ENCODE assay signal across 8 cellular contexts in the genomic region with DNA sequence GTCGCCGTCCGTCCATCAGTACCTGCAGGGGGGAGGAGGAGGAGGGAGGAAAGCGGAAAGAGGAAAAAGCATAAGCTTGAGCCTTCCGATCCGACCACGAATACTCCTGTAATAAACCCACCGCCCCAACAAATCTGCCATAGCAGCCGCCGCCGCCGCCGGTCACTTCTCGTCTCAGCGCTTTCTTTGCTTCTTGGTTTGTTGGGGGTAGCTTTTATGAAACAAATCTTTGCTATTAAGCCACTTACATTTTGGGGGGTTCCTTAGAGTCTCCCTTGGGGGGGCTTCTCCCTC. TPM values are rescaled to one million over a fixed set of nuclear protein-coding genes. Genes with fewer than 3 reads are reported as not detected.
A peak's percentile ranks its signal among the peaks of the same experiment; 100 is the strongest.
DNase-seq lines count a peak whose midpoint lies in the region; ATAC-seq and TF ChIP-seq lines count a peak whose summit lies in the region.

No MANE protein-coding gene starts in this region.

- no peaks in the 10 kb centered on the region for H3K9me3 ChIP-seq in Panc1 (ENCODE audit: control insufficient read depth, insufficient read depth, low read depth, low read length)

- no peaks in the 10 kb centered on the region; the same call in 1 of the 2 replicates for H3K36me3 ChIP-seq in Panc1 (ENCODE audit: control insufficient read depth, insufficient read depth, low read length)

- H3K4me1 Mint-ChIP-seq in T-helper 1 cell treated with Interleukin-12 subunit alpha and Interleukin-12 subunit beta and Interleukin-4 antibody, amounts not matched to agents 30 μg/mL and 1 μg/mL, for 36 hours (ENCODE audit: low read depth) = peaks cover 16% of the 10 kb centered on the region
- H3K4me1 Mint-ChIP-seq in glutamatergic neuron (ENCODE audit: low read depth, unreplicated experiment) = peaks cover 34% of the 10 kb centered on the region
- H3K4me1 Mint-ChIP-seq in stimulated activated naive CD8-positive, alpha-beta T cell treated with anti-CD3 and anti-CD28 coated beads, Interleukin-15, amount 100 ng/mL, for 72 hours = peaks cover 25% of the 10 kb centered on the region

- no peaks in the 10 kb centered on the region for H3K9me3 Mint-ChIP-seq in T-helper 1 cell treated with Interleukin-12 subunit alpha and Interleukin-12 subunit beta and Interleukin-4 antibody, amounts not matched to agents 30 μg/mL and 1 μg/mL, for 36 hours
- peaks cover 12% of the 10 kb centered on the region for H3K9me3 Mint-ChIP-seq in glutamatergic neuron (ENCODE audit: unreplicated experiment)
- H3K9me3 Mint-ChIP-seq in stimulated activated naive CD8-positive, alpha-beta T cell treated with anti-CD3 and anti-CD28 coated beads, Interleukin-15, amount 100 ng/mL, for 72 hours = no peaks in the 10 kb centered on the region

- intact Hi-C loops in Panc1 (cut with micrococcal nuclease; ENCODE audit: unreplicated experiment) = loop anchor here (5.0 to 10.0 kb wide), 2 partner anchors 322 to 1711 kb away; no protein-coding TSS in a partner anchor

- no peak overlapping the region for H3K27ac ChIP-seq in Panc1 (ENCODE audit: low read length)

- POLR2A ChIA-PET in Panc1 (lab: Charles Lee) = interaction anchor here (0.6 kb wide), 2 partner anchors 44 to 1461 kb away, joined by 3 to 5 read pairs; no protein-coding TSS in a partner anchor

- in situ Hi-C loops in Panc1 (cut with HindIII; ENCODE audit: low pct_unique_long_range_greater_than_20kb, low sequenced_read_pairs) (no loop called here), KBM-7 (cut with MboI; ENCODE audit: low pct_unique_long_range_greater_than_20kb, low sequenced_read_pairs) (loop anchor here (25.0 kb wide), 1 partner anchor 327 kb away; no protein-coding TSS in a partner anchor)

- H3K36me3 Mint-ChIP-seq in T-helper 1 cell treated with Interleukin-12 subunit alpha and Interleukin-12 subunit beta and Interleukin-4 antibody, amounts not matched to agents 30 μg/mL and 1 μg/mL, for 36 hours (ENCODE audit: low read depth) = peaks cover 3% of the 10 kb centered on the region
- H3K36me3 Mint-ChIP-seq in glutamatergic neuron (ENCODE audit: unreplicated experiment) = no peaks in the 10 kb centered on the region

- ATAC-seq in Panc1 = no peak
- ATAC-seq in stimulated activated naive CD8-positive, alpha-beta T cell treated with anti-CD3 and anti-CD28 coated beads, Interleukin-15, amount 100 ng/mL, for 72 hours = peak; percentile 16
- no peak for ATAC-seq in GM18873 (IDR thresholded peaks at IDR 0.05; ENCODE audit: low FRiP score, unreplicated experiment)

- peaks cover 63% of the 10 kb centered on the region for H3K27me3 Mint-ChIP-seq in T-helper 1 cell treated with Interleukin-12 subunit alpha and Interleukin-12 subunit beta and Interleukin-4 antibody, amounts not matched to agents 30 μg/mL and 1 μg/mL, for 36 hours (ENCODE audit: low read depth)
- peaks cover 14% of the 10 kb centered on the region for H3K27me3 Mint-ChIP-seq in glutamatergic neuron (ENCODE audit: unreplicated experiment)
- peaks cover 69% of the 10 kb centered on the region for H3K27me3 Mint-ChIP-seq in stimulated activated naive CD8-positive, alpha-beta T cell treated with anti-CD3 and anti-CD28 coated beads, Interleukin-15, amount 100 ng/mL, for 72 hours

- BruUV-seq in Panc1 (replicated peaks; lab: Mats Ljungman, UMichigan) = no TSS peak

- H3K27ac Mint-ChIP-seq in T-helper 1 cell treated with Interleukin-12 subunit alpha and Interleukin-12 subunit beta and Interleukin-4 antibody, amounts not matched to agents 30 μg/mL and 1 μg/mL, for 36 hours = no peak overlapping the region
- H3K27ac Mint-ChIP-seq in glutamatergic neuron (ENCODE audit: unreplicated experiment) = peak overlapping the region; percentile 84
- no peak overlapping the region for H3K27ac Mint-ChIP-seq in stimulated activated naive CD8-positive, alpha-beta T cell treated with anti-CD3 and anti-CD28 coated beads, Interleukin-15, amount 100 ng/mL, for 72 hours

- CTCF ChIA-PET in Panc1 (lab: Charles Lee) = interaction anchor here (0.6 kb wide), 1 partner anchor 546 kb away, joined by 4 read pairs; no protein-coding TSS in a partner anchor

- H3K4me1 ChIP-seq in Panc1 (ENCODE audit: control insufficient read depth, insufficient read depth, low read length) = peaks cover 22% of the 10 kb centered on the region

- DNase-seq in T-helper 1 cell (no peak), Panc1 (ENCODE audit: low read depth, low spot score) (no peak), glutamatergic neuron (no peak), KBM-7 (no peak), NCI-H1694 (lab: John Stamatoyannopoulos, UW) (no peak)
- no peak for DNase-seq in stimulated activated naive CD8-positive, alpha-beta T cell treated with anti-CD3 and anti-CD28 coated beads, Interleukin-15, amount 100 ng/mL, for 72 hours

- H3K4me3 ChIP-seq in Panc1 (ENCODE audit: low read depth in 2 of 2, low read length in 2 of 2) = peak overlapping the region; percentile 49 to 52

- peaks cover 37% of the 10 kb centered on the region for H3K27me3 ChIP-seq in Panc1 (ENCODE audit: control insufficient read depth, insufficient read depth, low read length)

- peak overlapping the region; percentile 82 for H3K4me3 Mint-ChIP-seq in T-helper 1 cell treated with Interleukin-12 subunit alpha and Interleukin-12 subunit beta and Interleukin-4 antibody, amounts not matched to agents 30 μg/mL and 1 μg/mL, for 36 hours
- H3K4me3 Mint-ChIP-seq in glutamatergic neuron (ENCODE audit: unreplicated experiment) = peak overlapping the region; percentile 92
- peak overlapping the region; percentile 65 to 81 for H3K4me3 Mint-ChIP-seq in stimulated activated naive CD8-positive, alpha-beta T cell treated with anti-CD3 and anti-CD28 coated beads, Interleukin-15, amount 100 ng/mL, for 72 hours

- TF ChIP-seq CTCF in Panc1 (IDR thresholded peaks at IDR 0.05) = no peak
- no peak for TF ChIP-seq CTCF in glutamatergic neuron (IDR thresholded peaks at IDR 0.05; ENCODE audit: partially characterized antibody, unreplicated experiment)

RNA-seq across cellular contexts. Expression of a gene that starts 0.3 kb away (rescaled TPM):
- total RNA-seq in Panc1 (2021; ENCODE audit: unreplicated experiment) (0.10 TPM), glutamatergic neuron (ENCODE audit: unreplicated experiment) (7.3 TPM)
- polyA plus RNA-seq in Panc1 (2012; ENCODE audit: insufficient read length) = not detected
